16 cellular contexts compared by ENCODE assay signal in genomic region chr18:13353424-13353823, GRCh38.
A peak's percentile ranks its signal among the peaks of the same experiment; 100 is the strongest.
DNase-seq lines count a peak whose midpoint lies in the region; ATAC-seq lines count a peak whose summit lies in the region.
"Had no signal": no experiment of that assay in that cellular context is flagged by ENCODE, and none has a peak within 500 bp of the region (broad histone marks: within the 10 kb centered on the region; RNA-seq: fewer than 3 reads in every experiment).

No MANE protein-coding gene starts in this region.

- peak overlapping the region; percentile 64 for H3K27ac Mint-ChIP-seq in activated naive CD4-positive, alpha-beta T cell treated with anti-CD3 and anti-CD28 coated beads for 36 hours
- H3K27ac Mint-ChIP-seq in activated T-helper 2 cell treated with anti-CD3 and anti-CD28 coated beads, Interferon-gamma antibody, Interleukin-2, Interleukin-4, amounts not matched to agents 10 μg/mL and 5 μg/mL and 100 μg/mL, durations not matched to agents 14 hours and 24 hours and 36 hours, result peak overlapping the region; percentile 24
- H3K27ac Mint-ChIP-seq in naive thymus-derived CD8-positive, alpha-beta T cell, result peak overlapping the region; percentile 76 to 94 (median 90)

- peaks cover 15% of the 10 kb centered on the region for H3K4me1 Mint-ChIP-seq in activated naive CD4-positive, alpha-beta T cell treated with anti-CD3 and anti-CD28 coated beads for 36 hours (ENCODE audit: low read depth)
- H3K4me1 Mint-ChIP-seq in activated T-helper 2 cell treated with anti-CD3 and anti-CD28 coated beads, Interferon-gamma antibody, Interleukin-2, Interleukin-4, amounts not matched to agents 10 μg/mL and 5 μg/mL and 100 μg/mL, durations not matched to agents 14 hours and 24 hours and 36 hours (ENCODE audit: low read depth), result peaks cover 15% of the 10 kb centered on the region
- peaks cover 18 to 30% (median 20%) of the 10 kb centered on the region in 4 donors for H3K4me1 Mint-ChIP-seq in naive thymus-derived CD8-positive, alpha-beta T cell

- POLR2A ChIA-PET in naive thymus-derived CD8-positive, alpha-beta T cell (lab: Charles Lee), result interaction anchor here (0.8 to 1.2 kb wide), 3 partner anchors 21 to 28 kb away, joined by 3 to 4 read pairs (median 4); no protein-coding TSS in a partner anchor

- intact Hi-C loops in activated naive CD4-positive, alpha-beta T cell treated with anti-CD3 and anti-CD28 coated beads for 36 hours (cut with micrococcal nuclease), result loop anchor here (2.0 kb wide), 1 partner anchor 29 kb away; no protein-coding TSS in a partner anchor
- intact Hi-C loops in activated T-helper 2 cell treated with anti-CD3 and anti-CD28 coated beads, Interferon-gamma antibody, Interleukin-2, Interleukin-4, amounts not matched to agents 10 μg/mL and 5 μg/mL and 100 μg/mL, durations not matched to agents 14 hours and 24 hours and 36 hours (cut with micrococcal nuclease), result no loop called here

- H3K4me3 Mint-ChIP-seq in activated naive CD4-positive, alpha-beta T cell treated with anti-CD3 and anti-CD28 coated beads for 36 hours, result no peak overlapping the region
- H3K4me3 Mint-ChIP-seq in activated T-helper 2 cell treated with anti-CD3 and anti-CD28 coated beads, Interferon-gamma antibody, Interleukin-2, Interleukin-4, amounts not matched to agents 10 μg/mL and 5 μg/mL and 100 μg/mL, durations not matched to agents 14 hours and 24 hours and 36 hours (ENCODE audit: low read depth), result no peak overlapping the region
- H3K4me3 Mint-ChIP-seq in naive thymus-derived CD8-positive, alpha-beta T cell, result peak overlapping the region in 8 of 10 donors; percentile 20 to 79 (median 50)

- no peaks in the 10 kb centered on the region for H3K27me3 Mint-ChIP-seq in activated naive CD4-positive, alpha-beta T cell treated with anti-CD3 and anti-CD28 coated beads for 36 hours (ENCODE audit: low read depth)
- H3K27me3 Mint-ChIP-seq in activated T-helper 2 cell treated with anti-CD3 and anti-CD28 coated beads, Interferon-gamma antibody, Interleukin-2, Interleukin-4, amounts not matched to agents 10 μg/mL and 5 μg/mL and 100 μg/mL, durations not matched to agents 14 hours and 24 hours and 36 hours (ENCODE audit: low read depth), result no peaks in the 10 kb centered on the region
- peaks cover 0 to 2% (median 0%) of the 10 kb centered on the region in 5 donors for H3K27me3 Mint-ChIP-seq in naive thymus-derived CD8-positive, alpha-beta T cell

- ATAC-seq in naive thymus-derived CD8-positive, alpha-beta T cell, result peak; percentile 79 to 88
- ATAC-seq: psoas muscle had no signal

- CTCF ChIA-PET in activated naive CD4-positive, alpha-beta T cell treated with anti-CD3 and anti-CD28 coated beads for 36 hours (lab: Charles Lee), result interaction anchor here (0.6 to 1.3 kb wide), 7 partner anchors 14 to 207 kb away, joined by 3 to 7 read pairs (median 4); no protein-coding TSS in a partner anchor

- peaks cover 12% of the 10 kb centered on the region for H3K9me3 Mint-ChIP-seq in activated naive CD4-positive, alpha-beta T cell treated with anti-CD3 and anti-CD28 coated beads for 36 hours
- peaks cover 25% of the 10 kb centered on the region for H3K9me3 Mint-ChIP-seq in activated T-helper 2 cell treated with anti-CD3 and anti-CD28 coated beads, Interferon-gamma antibody, Interleukin-2, Interleukin-4, amounts not matched to agents 10 μg/mL and 5 μg/mL and 100 μg/mL, durations not matched to agents 14 hours and 24 hours and 36 hours
- peaks cover 0 to 17% (median 6%) of the 10 kb centered on the region in 9 donors for H3K9me3 Mint-ChIP-seq in naive thymus-derived CD8-positive, alpha-beta T cell

- H3K36me3 Mint-ChIP-seq in activated naive CD4-positive, alpha-beta T cell treated with anti-CD3 and anti-CD28 coated beads for 36 hours (ENCODE audit: low read depth), result peaks cover 5% of the 10 kb centered on the region
- H3K36me3 Mint-ChIP-seq in activated T-helper 2 cell treated with anti-CD3 and anti-CD28 coated beads, Interferon-gamma antibody, Interleukin-2, Interleukin-4, amounts not matched to agents 10 μg/mL and 5 μg/mL and 100 μg/mL, durations not matched to agents 14 hours and 24 hours and 36 hours (ENCODE audit: low read depth), result peaks cover 26% of the 10 kb centered on the region
- H3K36me3 Mint-ChIP-seq in naive thymus-derived CD8-positive, alpha-beta T cell, result peaks cover 0 to 6% (median 5%) of the 10 kb centered on the region in 3 donors

- peak; percentile 32 for DNase-seq in activated naive CD4-positive, alpha-beta T cell treated with anti-CD3 and anti-CD28 coated beads for 36 hours
- DNase-seq in activated naive CD4-positive, alpha-beta T cell treated with Interleukin-2 at 50 U/mL for 16 hours, result no peak
- DNase-seq in MV-4-11 (lab: John Stamatoyannopoulos, UW) (peak; percentile 85), NCI-H1417 (lab: John Stamatoyannopoulos, UW) (no peak), HT-29 (ENCODE audit: low spot score) (no peak), NCI-H1930 (lab: John Stamatoyannopoulos, UW) (no peak)
- DNase-seq in activated T-helper 2 cell treated with anti-CD3 and anti-CD28 coated beads, Interferon-gamma antibody, Interleukin-2, Interleukin-4, amounts not matched to agents 10 μg/mL and 5 μg/mL and 100 μg/mL, durations not matched to agents 14 hours and 24 hours and 36 hours (ENCODE audit: low spot score), result no peak
- peak in 1 of 10 donors; percentile 42 for DNase-seq in naive thymus-derived CD8-positive, alpha-beta T cell
- DNase-seq: activated CD4-positive, CD25-positive, alpha-beta regulatory T cell treated with anti-CD3 and anti-CD28 coated beads, Interleukin-2, amount 50 U/mL, for 72 hours; colonic mucosa; DMS79 treated with DMSO at 0.1 percent for 48 hours; NCI-H1092; NCI-H524 treated with DMSO at 0.1 percent for 48 hours; psoas muscle; SJCRH30; stimulated activated CD4-positive, alpha-beta T cell treated with anti-CD3 and anti-CD28 coated beads, Interleukin-2, amount 100 ng/mL, for 24 hours had no signal

Comparison
In these comparisons a context has a peak if more than half of its experiments do, and no peak if none do; other contexts are left out.
1. DNase-seq: peak in activated naive CD4-positive, alpha-beta T cell treated with anti-CD3 and anti-CD28 coated beads for 36 hours (single experiment) and MV-4-11 (single experiment); none in activated naive CD4-positive, alpha-beta T cell treated with Interleukin-2 at 50 U/mL for 16 hours (single experiment), activated T-helper 2 cell treated with anti-CD3 and anti-CD28 coated beads, Interferon-gamma antibody, Interleukin-2, Interleukin-4, amounts not matched to agents 10 μg/mL and 5 μg/mL and 100 μg/mL, durations not matched to agents 14 hours and 24 hours and 36 hours (single experiment), NCI-H1417 (0 of 3), HT-29 (single experiment) and NCI-H1930 (0 of 2).
2. H3K27ac Mint-ChIP-seq: peak in every context shown above with its lines; median percentile 90 in naive thymus-derived CD8-positive, alpha-beta T cell; 64 in activated naive CD4-positive, alpha-beta T cell treated with anti-CD3 and anti-CD28 coated beads for 36 hours; 24 in activated T-helper 2 cell treated with anti-CD3 and anti-CD28 coated beads, Interferon-gamma antibody, Interleukin-2, Interleukin-4, amounts not matched to agents 10 μg/mL and 5 μg/mL and 100 μg/mL, durations not matched to agents 14 hours and 24 hours and 36 hours.
3. H3K4me3 Mint-ChIP-seq: peak in naive thymus-derived CD8-positive, alpha-beta T cell (8 of 10); none in activated naive CD4-positive, alpha-beta T cell treated with anti-CD3 and anti-CD28 coated beads for 36 hours (single experiment) and activated T-helper 2 cell treated with anti-CD3 and anti-CD28 coated beads, Interferon-gamma antibody, Interleukin-2, Interleukin-4, amounts not matched to agents 10 μg/mL and 5 μg/mL and 100 μg/mL, durations not matched to agents 14 hours and 24 hours and 36 hours (single experiment).